In genomic region chr2:71630110-71630967, GRCh38 we compare ENCODE assay signal across 21 cellular contexts.
DNase-seq lines count a peak whose midpoint lies in the region; ATAC-seq, FAIRE-seq and TF ChIP-seq lines count a peak whose summit lies in the region.
"Had no signal": no experiment of that assay in that cellular context is flagged by ENCODE, and none has a peak within 500 bp of the region (broad histone marks: within the 10 kb centered on the region; RNA-seq: fewer than 3 reads in every experiment).

No MANE protein-coding gene starts in this region.

- H3K4me1 Mint-ChIP-seq in endothelial cell (ENCODE audit: unreplicated experiment) = peaks cover 35% of the 10 kb centered on the region
- H3K4me1 Mint-ChIP-seq: activated CD4-positive, alpha-beta memory T cell treated with anti-CD3 and anti-CD28 coated beads, Interleukin-2, amount 10 ng/mL, durations not matched to agents 7 days and 5 days; activated naive CD8-positive, alpha-beta T cell treated with anti-CD3 and anti-CD28 coated beads, Interleukin-2, amount 50 U/mL, for 24 hours had no signal

- no peaks in the 10 kb centered on the region for H3K36me3 ChIP-seq in smooth muscle cell (ENCODE audit: low read depth)
- no peaks in the 10 kb centered on the region for H3K36me3 ChIP-seq in pancreas
- H3K36me3 ChIP-seq in Peyer's patch = no peaks in the 10 kb centered on the region
- H3K36me3 ChIP-seq: HAP-1 had no signal

- peak overlapping the region; percentile 41 for H3K27ac ChIP-seq in smooth muscle cell (ENCODE audit: low read depth)
- no peak overlapping the region for H3K27ac ChIP-seq in pancreas
- H3K27ac ChIP-seq in Peyer's patch = peak overlapping the region in 2 of 4 donors; percentile 7 to 33
- peak overlapping the region in 16 of 59 donors; percentile 2 to 42 (median 19) for H3K27ac ChIP-seq in dorsolateral prefrontal cortex

- no peaks in the 10 kb centered on the region for H3K9me3 Mint-ChIP-seq in endothelial cell (ENCODE audit: unreplicated experiment)
- H3K9me3 Mint-ChIP-seq: activated CD4-positive, alpha-beta memory T cell treated with anti-CD3 and anti-CD28 coated beads, Interleukin-2, amount 10 ng/mL, durations not matched to agents 7 days and 5 days; activated naive CD8-positive, alpha-beta T cell treated with anti-CD3 and anti-CD28 coated beads, Interleukin-2, amount 50 U/mL, for 24 hours; CD4-positive, alpha-beta T cell had no signal

- ATAC-seq in GM18907 (IDR thresholded peaks at IDR 0.05; ENCODE audit: unreplicated experiment) (peak; percentile 91), HG03196 (IDR thresholded peaks at IDR 0.05; ENCODE audit: unreplicated experiment) (peak; percentile 53), pancreas (no peak)
- ATAC-seq: activated naive CD8-positive, alpha-beta T cell treated with anti-CD3 and anti-CD28 coated beads, Interleukin-2, amount 50 U/mL, for 24 hours; left colon; mucosa of descending colon had no signal

- FAIRE-seq in pancreas (lab: Jason Lieb, UNC) = no peak
- FAIRE-seq: colon had no signal

- no peaks in the 10 kb centered on the region for H4K20me1 ChIP-seq in smooth muscle cell (ENCODE audit: low read depth)

- intact Hi-C loops in pancreas (cut with DNase I) = no loop called here
- intact Hi-C loops in dorsolateral prefrontal cortex (cut with DNase I) = no loop called here

- H3K9me3 ChIP-seq in smooth muscle cell (replicated peaks; ENCODE audit: low read depth) = no peaks in the 10 kb centered on the region
- no peaks in the 10 kb centered on the region for H3K9me3 ChIP-seq in pancreas
- H3K9me3 ChIP-seq in Peyer's patch = no peaks in the 10 kb centered on the region
- H3K9me3 ChIP-seq: HAP-1, mucosa of descending colon had no signal

- 96% methylated on average over 2 of the region's 2 CpGs for WGBS in smooth muscle cell (ENCODE audit: low lambda C conversion rate)
- WGBS in pancreas, 2 donors = 69 to 72% methylated on average over 2 of the region's 2 CpGs

- no peak for TF ChIP-seq POLR2A in Peyer's patch (IDR thresholded peaks at IDR 0.05)

- no peaks in the 10 kb centered on the region for H3F3A ChIP-seq in smooth muscle cell (ENCODE audit: low read depth)

- TF ChIP-seq CTCF in endothelial cell (IDR thresholded peaks at IDR 0.05; ENCODE audit: unreplicated experiment) (no peak), smooth muscle cell (IDR thresholded peaks at IDR 0.05; ENCODE audit: borderline replicate concordance, insufficient read depth, poor library complexity, severe bottlenecking) (no peak), pancreas (IDR thresholded peaks at IDR 0.05) (no peak), Peyer's patch (IDR thresholded peaks at IDR 0.05) (no peak), dorsolateral prefrontal cortex (IDR thresholded peaks at IDR 0.05 in 54 of 56, conservative IDR thresholded peaks at IDR 0.05 in 2 of 56; ENCODE audit: low read depth in 1 of 56, partially characterized antibody in 56 of 56) (no peak)

- H3K4me2 ChIP-seq in smooth muscle cell = no peak overlapping the region

- H3K27me3 Mint-ChIP-seq in endothelial cell (ENCODE audit: unreplicated experiment) = peaks cover 1% of the 10 kb centered on the region

- H3K4me3 ChIP-seq in smooth muscle cell (no peak overlapping the region), pancreas (no peak overlapping the region), Peyer's patch (no peak overlapping the region), dorsolateral prefrontal cortex (no peak overlapping the region)
- H3K4me3 ChIP-seq: HAP-1, mucosa of descending colon, skin epidermis had no signal

- H3K4me1 ChIP-seq in smooth muscle cell (ENCODE audit: low read depth) (no peaks in the 10 kb centered on the region), pancreas (no peaks in the 10 kb centered on the region), Peyer's patch (no peaks in the 10 kb centered on the region)
- H3K4me1 ChIP-seq: HAP-1 had no signal

- H3K9ac ChIP-seq in smooth muscle cell (ENCODE audit: low read depth) = no peak overlapping the region

- DNase-seq in endothelial cell (ENCODE audit: low spot score) (no peak), smooth muscle cell (lab: John Stamatoyannopoulos, UW; ENCODE audit: unreplicated experiment) (no peak), pancreas (no peak), Peyer's patch (no peak), dorsolateral prefrontal cortex (no peak)
- DNase-seq: activated CD4-positive, alpha-beta memory T cell treated with anti-CD3 and anti-CD28 coated beads, Interleukin-2, amount 10 ng/mL, durations not matched to agents 7 days and 5 days; activated effector memory CD4-positive, alpha-beta T cell treated with anti-CD3 and anti-CD28 coated beads, Interleukin-2, amount 50 U/mL, for 16 hours; activated naive CD8-positive, alpha-beta T cell treated with anti-CD3 and anti-CD28 coated beads, Interleukin-2, amount 50 U/mL, for 24 hours; CD4-positive, alpha-beta T cell; KBM-7; left colon; mucosa of descending colon; NCI-H187 treated with DMSO at 0.1 percent for 48 hours; Right ventricle myocardium superior; stimulated activated CD4-positive, alpha-beta T cell treated with anti-CD3 and anti-CD28 coated beads, Interleukin-2, amount 100 ng/mL, for 48 hours had no signal

- peak overlapping the region; percentile 95 for H3K27ac Mint-ChIP-seq in endothelial cell (ENCODE audit: unreplicated experiment)
- H3K27ac Mint-ChIP-seq: activated CD4-positive, alpha-beta memory T cell treated with anti-CD3 and anti-CD28 coated beads, Interleukin-2, amount 10 ng/mL, durations not matched to agents 7 days and 5 days; activated naive CD8-positive, alpha-beta T cell treated with anti-CD3 and anti-CD28 coated beads, Interleukin-2, amount 50 U/mL, for 24 hours; brain; CD4-positive, alpha-beta T cell had no signal

- H3K4me3 Mint-ChIP-seq in endothelial cell (ENCODE audit: unreplicated experiment) = no peak overlapping the region
- H3K4me3 Mint-ChIP-seq: activated CD4-positive, alpha-beta memory T cell treated with anti-CD3 and anti-CD28 coated beads, Interleukin-2, amount 10 ng/mL, durations not matched to agents 7 days and 5 days; activated naive CD8-positive, alpha-beta T cell treated with anti-CD3 and anti-CD28 coated beads, Interleukin-2, amount 50 U/mL, for 24 hours; CD4-positive, alpha-beta T cell had no signal

- no peak overlapping the region for H2AFZ ChIP-seq in smooth muscle cell (ENCODE audit: low read depth)

- no peaks in the 10 kb centered on the region for H3K27me3 ChIP-seq in smooth muscle cell (ENCODE audit: low read depth)
- no peaks in the 10 kb centered on the region for H3K27me3 ChIP-seq in pancreas
- no peaks in the 10 kb centered on the region for H3K27me3 ChIP-seq in Peyer's patch
- H3K27me3 ChIP-seq in dorsolateral prefrontal cortex = no peaks in the 10 kb centered on the region

- H3K79me2 ChIP-seq in smooth muscle cell (ENCODE audit: low read depth) = no peaks in the 10 kb centered on the region

- peaks cover 51% of the 10 kb centered on the region for H3K36me3 Mint-ChIP-seq in endothelial cell (ENCODE audit: low read depth, unreplicated experiment)
- H3K36me3 Mint-ChIP-seq: brain had no signal

Comparison
In these comparisons a context has a peak if more than half of its experiments do, and no peak if none do; other contexts are left out.
1. ATAC-seq: peak in GM18907 (single experiment) and HG03196 (single experiment); none in pancreas (0 of 4).